Comparison of ENCODE assay signal across 11 cellular contexts in genomic region chr6:24935323-24935722, GRCh38. TPM values are rescaled to one million over a fixed set of nuclear protein-coding genes. Genes with fewer than 3 reads are reported as not detected.
DNase-seq lines count a peak whose midpoint lies in the region; ATAC-seq and TF ChIP-seq lines count a peak whose summit lies in the region.
"Had no signal": no experiment of that assay in that cellular context is flagged by ENCODE, and none has a peak within 500 bp of the region (broad histone marks: within the 10 kb centered on the region; RNA-seq: fewer than 3 reads in every experiment).

No MANE protein-coding gene starts in this region.

- H3K27me3 Mint-ChIP-seq in CD4-positive, alpha-beta memory T cell: no peaks in the 10 kb centered on the region
- H3K27me3 Mint-ChIP-seq in naive thymus-derived CD4-positive, alpha-beta T cell: no peaks in the 10 kb centered on the region

- H3K4me3 ChIP-seq in CD4-positive, alpha-beta memory T cell (ENCODE audit: low read length in 2 of 2): peak overlapping the region; percentile 96 to 100
- H3K4me3 ChIP-seq in HL-60 (replicated peaks; ENCODE audit: insufficient read depth, low read length): no peak overlapping the region; the same call in 1 of the 2 replicates
- H3K4me3 ChIP-seq in naive thymus-derived CD4-positive, alpha-beta T cell (ENCODE audit: low read length): peak overlapping the region; percentile 89

- DNase-seq in CD4-positive, alpha-beta memory T cell: peak in 1 of 5 donors; percentile 55
- no peak for DNase-seq in HL-60 (ENCODE audit: low read depth in 1 of 2, low spot score in 1 of 2)
- DNase-seq in activated naive CD4-positive, alpha-beta T cell treated with anti-CD3 and anti-CD28 coated beads, Interleukin-2, amount 50 U/mL, for 72 hours (ENCODE audit: low spot score in 2 of 2): no peak
- no peak for DNase-seq in naive thymus-derived CD4-positive, alpha-beta T cell
- DNase-seq in Right ventricle myocardium inferior (ENCODE audit: missing footprints): no peak
- no peak for DNase-seq in cerebellar nuclear complex (lab: John Stamatoyannopoulos, UW)
- DNase-seq in AG08395 (ENCODE audit: low spot score): no peak
- DNase-seq: Calu3, NCI-H446 treated with DMSO at 0.1 percent for 48 hours had no signal

- peaks cover 0 to 2% (median 0%) of the 10 kb centered on the region in 8 donors for H3K9me3 Mint-ChIP-seq in CD4-positive, alpha-beta memory T cell
- no peaks in the 10 kb centered on the region for H3K9me3 Mint-ChIP-seq in activated naive CD4-positive, alpha-beta T cell treated with anti-CD3 and anti-CD28 coated beads, Interleukin-2, amount 50 U/mL, for 72 hours
- H3K9me3 Mint-ChIP-seq in naive thymus-derived CD4-positive, alpha-beta T cell: peaks cover 0 to 6% (median 0%) of the 10 kb centered on the region in 11 donors

- POLR2A ChIA-PET in CD4-positive, alpha-beta memory T cell (lab: Charles Lee; ENCODE audit: partially characterized antibody): interaction anchor here (0.8 to 22.9 kb wide), 21 partner anchors 9 to 1082 kb away, joined by 3 to 1351 read pairs (median 14); a partner anchor contains a TSS
- POLR2A ChIA-PET in naive thymus-derived CD4-positive, alpha-beta T cell (lab: Charles Lee): interaction anchor here (0.6 to 19.0 kb wide), 19 partner anchors 9 to 1221 kb away, joined by 3 to 1484 read pairs (median 11); a partner anchor contains a TSS

- peak overlapping the region; percentile 87 to 96 (median 95) for H3K27ac Mint-ChIP-seq in CD4-positive, alpha-beta memory T cell
- H3K27ac Mint-ChIP-seq in activated naive CD4-positive, alpha-beta T cell treated with anti-CD3 and anti-CD28 coated beads, Interleukin-2, amount 50 U/mL, for 72 hours: peak overlapping the region; percentile 83 to 97
- peak overlapping the region; percentile 88 to 99 (median 93) for H3K27ac Mint-ChIP-seq in naive thymus-derived CD4-positive, alpha-beta T cell

- peak overlapping the region; percentile 78 for H3K27ac ChIP-seq in CD4-positive, alpha-beta memory T cell (ENCODE audit: low read depth, low read length)
- H3K27ac ChIP-seq in HL-60 (replicated peaks): 0 out of 2 replicates have a peak overlapping the region, but pooled peaks have one; percentile 5
- H3K27ac ChIP-seq in naive thymus-derived CD4-positive, alpha-beta T cell (ENCODE audit: low read depth, low read length): peak overlapping the region; percentile 85
- H3K27ac ChIP-seq: RWPE1 had no signal

- H3K36me3 Mint-ChIP-seq in CD4-positive, alpha-beta memory T cell: peaks cover 65 to 67% of the 10 kb centered on the region in 2 donors
- peaks cover 0 to 23% of the 10 kb centered on the region in 2 donors for H3K36me3 Mint-ChIP-seq in activated naive CD4-positive, alpha-beta T cell treated with anti-CD3 and anti-CD28 coated beads, Interleukin-2, amount 50 U/mL, for 72 hours
- peaks cover 16 to 63% (median 43%) of the 10 kb centered on the region in 5 donors for H3K36me3 Mint-ChIP-seq in naive thymus-derived CD4-positive, alpha-beta T cell

- CTCF ChIA-PET in CD4-positive, alpha-beta memory T cell (lab: Charles Lee; ENCODE audit: partially characterized antibody): interaction anchor here (0.7 to 15.0 kb wide), 26 partner anchors 8 to 136 kb away, joined by 3 to 367 read pairs (median 25); no protein-coding TSS in a partner anchor
- CTCF ChIA-PET in naive thymus-derived CD4-positive, alpha-beta T cell (lab: Charles Lee): interaction anchor here (0.6 to 11.7 kb wide), 17 partner anchors 9 to 91 kb away, joined by 3 to 293 read pairs (median 7); no protein-coding TSS in a partner anchor

- peaks cover 45 to 73% (median 53%) of the 10 kb centered on the region in 4 donors for H3K4me1 Mint-ChIP-seq in CD4-positive, alpha-beta memory T cell
- peaks cover 50 to 67% (median 53%) of the 10 kb centered on the region in 7 donors for H3K4me1 Mint-ChIP-seq in naive thymus-derived CD4-positive, alpha-beta T cell

- intact Hi-C loops in CD4-positive, alpha-beta memory T cell (cut with micrococcal nuclease): no loop called here
- intact Hi-C loops in naive thymus-derived CD4-positive, alpha-beta T cell (cut with micrococcal nuclease): loop anchor here (5.0 kb wide), 2 partner anchors 72 to 213 kb away; no protein-coding TSS in a partner anchor
- intact Hi-C loops in Right ventricle myocardium inferior (cut with DNase I): no loop called here

- H3K9me3 ChIP-seq in CD4-positive, alpha-beta memory T cell (ENCODE audit: control insufficient read depth in 1 of 2, low read length in 2 of 2): no peaks in the 10 kb centered on the region
- H3K9me3 ChIP-seq in naive thymus-derived CD4-positive, alpha-beta T cell (ENCODE audit: control insufficient read depth in 2 of 3, low read length in 3 of 3): no peaks in the 10 kb centered on the region

- H3K4me1 ChIP-seq in CD4-positive, alpha-beta memory T cell (ENCODE audit: insufficient read depth, low read length): peaks cover 55% of the 10 kb centered on the region
- H3K4me1 ChIP-seq in naive thymus-derived CD4-positive, alpha-beta T cell (ENCODE audit: control insufficient read depth in 2 of 2, insufficient read depth in 2 of 2, low read length in 2 of 2): peaks cover 37 to 46% of the 10 kb centered on the region in 2 donors

- TF ChIP-seq CTCF in HL-60 (IDR thresholded peaks at IDR 0.05; ENCODE audit: insufficient read depth, low read length): no peak

- peaks cover 26% of the 10 kb centered on the region for H3K36me3 ChIP-seq in CD4-positive, alpha-beta memory T cell (ENCODE audit: insufficient read depth, low read length)
- peaks cover 13 to 16% (median 16%) of the 10 kb centered on the region in 3 experiments for H3K36me3 ChIP-seq in naive thymus-derived CD4-positive, alpha-beta T cell (ENCODE audit: control insufficient read depth in 2 of 3, insufficient read depth in 3 of 3, low read length in 3 of 3)

- ATAC-seq in activated naive CD4-positive, alpha-beta T cell treated with anti-CD3 and anti-CD28 coated beads, Interleukin-2, amount 50 U/mL, for 72 hours: peak; percentile 35 to 36
- no peak for ATAC-seq in naive thymus-derived CD4-positive, alpha-beta T cell
- no peak for ATAC-seq in Right ventricle myocardium inferior
- no peak for ATAC-seq in esophagus mucosa

- no peaks in the 10 kb centered on the region for H3K27me3 ChIP-seq in CD4-positive, alpha-beta memory T cell (ENCODE audit: insufficient read depth, low read length)
- H3K27me3 ChIP-seq in HL-60 (ENCODE audit: insufficient read depth, poor library complexity, severe bottlenecking): peaks cover 6% of the 10 kb centered on the region
- H3K27me3 ChIP-seq in naive thymus-derived CD4-positive, alpha-beta T cell (ENCODE audit: control insufficient read depth in 2 of 2, insufficient read depth in 2 of 2, low read length in 2 of 2): no peaks in the 10 kb centered on the region

- H3K4me3 Mint-ChIP-seq in CD4-positive, alpha-beta memory T cell: peak overlapping the region; percentile 96 to 100 (median 99)
- H3K4me3 Mint-ChIP-seq in naive thymus-derived CD4-positive, alpha-beta T cell: peak overlapping the region; percentile 89 to 100 (median 98)

RNA-seq across cellular contexts. Expression of gene RIPOR2, which starts 0.4 kb away (rescaled TPM):
- 100 to 1,000 TPM; 420 to 432 TPM for total RNA-seq in CD4-positive, alpha-beta memory T cell
- 100 to 1,000 TPM; 431 to 458 TPM for polyA plus RNA-seq in CD4-positive, alpha-beta memory T cell
- total RNA-seq in activated naive CD4-positive, alpha-beta T cell treated with anti-CD3 and anti-CD28 coated beads, Interleukin-2, amount 50 U/mL, for 72 hours: 100 to 1,000 TPM in 1 of 2 donors, 10 to 100 TPM in 1; 63.9 to 126 TPM
- total RNA-seq in naive thymus-derived CD4-positive, alpha-beta T cell: 100 to 1,000 TPM; 246 to 576 (median 431) TPM
- polyA plus RNA-seq in naive thymus-derived CD4-positive, alpha-beta T cell: 100 to 1,000 TPM; 532 to 813 TPM
- total RNA-seq in Right ventricle myocardium inferior (2.6 TPM), esophagus mucosa (2.1 TPM)

Comparison
In these comparisons a context has a peak if more than half of its experiments do, and no peak if none do; other contexts are left out.
1. H3K27ac ChIP-seq: peak in every context shown above with its lines; median percentile 85 in naive thymus-derived CD4-positive, alpha-beta T cell; 78 in CD4-positive, alpha-beta memory T cell; 5 in HL-60.
2. ATAC-seq: peak in activated naive CD4-positive, alpha-beta T cell treated with anti-CD3 and anti-CD28 coated beads, Interleukin-2, amount 50 U/mL, for 72 hours (2 of 2); none in naive thymus-derived CD4-positive, alpha-beta T cell (single experiment), Right ventricle myocardium inferior (single experiment) and esophagus mucosa (single experiment).
3. RNA of gene RIPOR2, which starts 0.4 kb away (total RNA-seq): 420 to 432 TPM in CD4-positive, alpha-beta memory T cell, 246 to 576 TPM in naive thymus-derived CD4-positive, alpha-beta T cell and 63.9 to 126 TPM in activated naive CD4-positive, alpha-beta T cell treated with anti-CD3 and anti-CD28 coated beads, Interleukin-2, amount 50 U/mL, for 72 hours; 2.6 TPM in Right ventricle myocardium inferior (single experiment) and 2.1 TPM in esophagus mucosa (single experiment); every median in the first group is over 10 times any median in the second.
4. intact Hi-C loops: an anchor here in naive thymus-derived CD4-positive, alpha-beta T cell (5.0 kb wide); none called in CD4-positive, alpha-beta memory T cell and Right ventricle myocardium inferior.
5. Peak in every context shown above with its lines, with median percentiles within 50 percentile points of each other: H3K27ac Mint-ChIP-seq.